In the genomic region with DNA sequence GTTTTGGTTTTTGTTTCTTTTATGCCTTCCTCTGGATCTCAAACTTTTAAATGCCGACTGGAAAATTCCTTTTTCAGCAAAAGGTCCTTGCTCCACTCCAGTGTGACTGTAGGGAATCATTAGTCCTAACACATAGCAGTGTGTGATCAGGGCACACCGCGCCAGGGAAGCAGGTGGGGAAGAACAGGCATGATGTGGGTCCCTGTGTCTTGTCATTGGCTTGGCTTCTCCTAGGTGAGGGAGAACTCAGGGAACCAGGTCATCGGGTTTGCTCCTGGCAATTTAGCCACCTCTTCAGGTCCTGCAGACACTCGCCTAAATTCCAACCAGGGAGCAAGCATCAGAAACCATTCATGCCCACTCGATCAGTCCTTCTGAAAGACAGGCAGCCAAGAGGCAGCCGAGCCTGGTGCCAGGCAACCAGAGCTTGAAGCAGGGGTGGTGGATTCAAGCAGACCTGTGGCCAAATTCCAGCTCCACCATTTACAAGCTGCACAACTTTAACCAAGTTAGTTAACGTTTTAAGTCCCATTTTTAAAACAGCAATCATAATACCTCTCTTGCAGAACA, we compare ENCODE assay signal across 23 cellular contexts.
"Had no signal": no experiment of that assay in that cellular context is flagged by ENCODE, and none has a peak within 500 bp of the region (broad histone marks: within the 10 kb centered on the region; RNA-seq: fewer than 3 reads in every experiment).

No MANE protein-coding gene starts in this region.

- H3K27me3 Mint-ChIP-seq: naive thymus-derived CD4-positive, alpha-beta T cell; stimulated activated naive B cell treated with anti-CD40 and anti-IgM and Interleukin-4, amounts not matched to agents 10 μg/mL and 1 μg/mL and 100 μg/mL, for 72 hours; stimulated activated naive CD8-positive, alpha-beta T cell treated with anti-CD3 and anti-CD28 coated beads, Interleukin-15, Interleukin-2, amounts not matched to agents 100 ng/mL and 50 ng/mL, for 24 hours had no signal

- H3K4me2 ChIP-seq: hepatocyte had no signal

- H3K4me1 ChIP-seq: gastrocnemius medialis, left lung, prostate gland had no signal

- H3K36me3 Mint-ChIP-seq: naive thymus-derived CD4-positive, alpha-beta T cell; stimulated activated naive B cell treated with anti-CD40 and anti-IgM and Interleukin-4, amounts not matched to agents 10 μg/mL and 1 μg/mL and 100 μg/mL, for 72 hours; type B pancreatic cell had no signal

- H3K4me3 Mint-ChIP-seq: endodermal cell; naive thymus-derived CD4-positive, alpha-beta T cell; nephron progenitor cell; stimulated activated naive B cell treated with anti-CD40 and anti-IgM and Interleukin-4, amounts not matched to agents 10 μg/mL and 1 μg/mL and 100 μg/mL, for 72 hours; stimulated activated naive CD8-positive, alpha-beta T cell treated with anti-CD3 and anti-CD28 coated beads, Interleukin-15, Interleukin-2, amounts not matched to agents 100 ng/mL and 50 ng/mL, for 24 hours; type B pancreatic cell had no signal

- H3K27ac Mint-ChIP-seq: endodermal cell; naive thymus-derived CD4-positive, alpha-beta T cell; nephron progenitor cell; stimulated activated naive B cell treated with anti-CD40 and anti-IgM and Interleukin-4, amounts not matched to agents 10 μg/mL and 1 μg/mL and 100 μg/mL, for 72 hours; stimulated activated naive CD8-positive, alpha-beta T cell treated with anti-CD3 and anti-CD28 coated beads, Interleukin-15, Interleukin-2, amounts not matched to agents 100 ng/mL and 50 ng/mL, for 24 hours; type B pancreatic cell had no signal

- H3K9me3 ChIP-seq: gastrocnemius medialis, left lung, prostate gland had no signal

- DNase-seq: effector CD8-positive, alpha-beta T cell; endodermal cell; foreskin fibroblast; gastrocnemius medialis; head of caudate nucleus; left cardiac atrium; left lung; mesenchymal stem cell; midbrain; naive thymus-derived CD4-positive, alpha-beta T cell; nephron progenitor cell; nucleus accumbens; right cardiac atrium; spleen; stimulated activated CD4-positive, alpha-beta T cell treated with anti-CD3 and anti-CD28 coated beads, Interleukin-2, amount 100 ng/mL, for 48 hours; stimulated activated naive B cell treated with anti-CD40 and anti-IgM and Interleukin-4, amounts not matched to agents 10 μg/mL and 1 μg/mL and 100 μg/mL, for 72 hours had no signal

- H3K4me1 Mint-ChIP-seq: endodermal cell; naive thymus-derived CD4-positive, alpha-beta T cell; stimulated activated naive B cell treated with anti-CD40 and anti-IgM and Interleukin-4, amounts not matched to agents 10 μg/mL and 1 μg/mL and 100 μg/mL, for 72 hours had no signal

- H3K27me3 ChIP-seq: gastrocnemius medialis, hepatocyte, left lung had no signal

- H2AFZ ChIP-seq: hepatocyte had no signal

- H3K4me3 ChIP-seq: gastrocnemius medialis, hepatocyte, left lung, prostate gland, skin epidermis, spleen had no signal

- H3K36me3 ChIP-seq: gastrocnemius medialis, left lung, prostate gland, spleen had no signal

- ATAC-seq: esophagus mucosa; gastrocnemius medialis; left cardiac atrium; left lung; naive thymus-derived CD4-positive, alpha-beta T cell; right cardiac atrium; stimulated activated naive B cell treated with anti-CD40 and anti-IgM and Interleukin-4, amounts not matched to agents 10 μg/mL and 1 μg/mL and 100 μg/mL, for 72 hours had no signal

- H3K27ac ChIP-seq: epithelial cell of prostate, gastrocnemius medialis, hepatocyte, left lung, prostate gland, skin epidermis, spleen had no signal
